ENCODE assay signal across 9 cellular contexts in the genomic region with DNA sequence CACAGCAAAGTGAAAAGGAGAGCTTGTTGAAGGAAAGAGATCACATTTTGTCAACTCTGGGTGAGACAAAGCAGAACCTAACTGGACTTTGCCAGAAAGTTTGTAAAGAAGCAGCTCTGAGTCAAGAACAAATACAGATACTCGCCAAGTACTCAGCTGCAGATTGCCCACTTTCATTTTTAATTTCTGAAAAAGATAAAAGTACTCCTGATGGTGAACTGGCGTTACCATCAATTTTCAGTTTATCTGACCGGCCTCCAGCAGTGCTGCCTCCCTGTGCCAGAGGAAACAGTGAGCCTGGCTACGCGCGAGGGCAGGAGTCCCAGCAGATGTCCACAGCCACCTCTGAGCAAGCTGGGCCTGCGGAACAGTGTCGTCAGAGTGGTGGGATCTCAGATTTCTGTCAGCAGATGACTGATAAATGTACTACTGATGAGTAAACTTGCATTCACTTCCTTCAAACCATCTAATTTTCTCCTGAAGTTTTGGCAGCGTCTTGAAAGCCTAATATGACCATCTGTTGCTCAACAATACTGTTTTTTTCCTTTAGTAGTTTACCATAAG. TPM values are rescaled to one million over a fixed set of nuclear protein-coding genes. Genes with fewer than 3 reads are reported as not detected.
DNase-seq lines count a peak whose midpoint lies in the region; ATAC-seq and TF ChIP-seq lines count a peak whose summit lies in the region.
"Had no signal": no experiment of that assay in that cellular context is flagged by ENCODE, and none has a peak within 500 bp of the region (broad histone marks: within the 10 kb centered on the region; RNA-seq: fewer than 3 reads in every experiment).

No MANE protein-coding gene starts in this region.

- H3K9me3 ChIP-seq in right atrium auricular region (no peaks in the 10 kb centered on the region), MM.1S (replicated peaks; ENCODE audit: insufficient read depth, low read length) (no peaks in the 10 kb centered on the region)

- ATAC-seq in GM18502 (IDR thresholded peaks at IDR 0.05; ENCODE audit: poor library complexity, unreplicated experiment) (peak; percentile 78), HG03378 (IDR thresholded peaks at IDR 0.05; ENCODE audit: unreplicated experiment) (peak; percentile 40)
- ATAC-seq: Panc1 had no signal

- intact Hi-C loops in activated T-helper 1 cell treated with anti-CD3 and anti-CD28 coated beads, Interleukin-12 subunit alpha, Interleukin-12 subunit beta, Interleukin-2, Interleukin-4 antibody, amounts not matched to agents 30 ng/mL and 10 ng/mL and 1 ng/mL, durations not matched to agents 14 hours and 24 hours and 36 hours (cut with micrococcal nuclease) = no loop called here

- H3K9me3 Mint-ChIP-seq in activated T-helper 1 cell treated with anti-CD3 and anti-CD28 coated beads, Interleukin-12 subunit alpha, Interleukin-12 subunit beta, Interleukin-2, Interleukin-4 antibody, amounts not matched to agents 30 ng/mL and 10 ng/mL and 1 ng/mL, durations not matched to agents 14 hours and 24 hours and 36 hours = no peaks in the 10 kb centered on the region

- peaks cover 53% of the 10 kb centered on the region for H3K79me2 ChIP-seq in MM.1S (ENCODE audit: low read length)

- H3K27me3 ChIP-seq in right atrium auricular region (no peaks in the 10 kb centered on the region), MM.1S (replicated peaks; ENCODE audit: insufficient read depth, low read length) (no peaks in the 10 kb centered on the region)

- H3K36me3 Mint-ChIP-seq in activated T-helper 1 cell treated with anti-CD3 and anti-CD28 coated beads, Interleukin-12 subunit alpha, Interleukin-12 subunit beta, Interleukin-2, Interleukin-4 antibody, amounts not matched to agents 30 ng/mL and 10 ng/mL and 1 ng/mL, durations not matched to agents 14 hours and 24 hours and 36 hours (ENCODE audit: low read depth) = peaks cover 19% of the 10 kb centered on the region

- no peaks in the 10 kb centered on the region for H3K27me3 Mint-ChIP-seq in activated T-helper 1 cell treated with anti-CD3 and anti-CD28 coated beads, Interleukin-12 subunit alpha, Interleukin-12 subunit beta, Interleukin-2, Interleukin-4 antibody, amounts not matched to agents 30 ng/mL and 10 ng/mL and 1 ng/mL, durations not matched to agents 14 hours and 24 hours and 36 hours (ENCODE audit: insufficient read depth)

- no peak for DNase-seq in activated T-helper 1 cell treated with anti-CD3 and anti-CD28 coated beads, Interleukin-12 subunit alpha, Interleukin-12 subunit beta, Interleukin-2, Interleukin-4 antibody, amounts not matched to agents 30 ng/mL and 10 ng/mL and 1 ng/mL, durations not matched to agents 14 hours and 24 hours and 36 hours (ENCODE audit: low spot score)
- peak; percentile 80 for DNase-seq in right atrium auricular region (ENCODE audit: low spot score)
- DNase-seq in stimulated activated CD4-positive, alpha-beta T cell treated with anti-CD3 and anti-CD28 coated beads, TNF-alpha, amount 100 ng/mL, for 48 hours (ENCODE audit: low read depth in 3 of 3) = peak; percentile 44 to 68 (median 46)
- DNase-seq in NCI-H510A (lab: John Stamatoyannopoulos, UW) = no peak
- DNase-seq in MM.1S = no peak
- no peak for DNase-seq in pons (ENCODE audit: low spot score)

- H4K20me1 ChIP-seq in MM.1S (ENCODE audit: insufficient read depth, low read length) = no peaks in the 10 kb centered on the region

- no peak overlapping the region for H3K9ac ChIP-seq in MM.1S (ENCODE audit: low read length)

- no peak overlapping the region for H3K4me2 ChIP-seq in MM.1S (ENCODE audit: low read depth, low read length)

- no peak overlapping the region for H2AFZ ChIP-seq in MM.1S (ENCODE audit: low read length)

- peaks cover 22% of the 10 kb centered on the region for H3K4me1 Mint-ChIP-seq in activated T-helper 1 cell treated with anti-CD3 and anti-CD28 coated beads, Interleukin-12 subunit alpha, Interleukin-12 subunit beta, Interleukin-2, Interleukin-4 antibody, amounts not matched to agents 30 ng/mL and 10 ng/mL and 1 ng/mL, durations not matched to agents 14 hours and 24 hours and 36 hours (ENCODE audit: low read depth)

- no peak for TF ChIP-seq CTCF in right atrium auricular region (IDR thresholded peaks at IDR 0.05)
- no peak for TF ChIP-seq CTCF in MM.1S (IDR thresholded peaks at IDR 0.05; ENCODE audit: low read length)

- peaks cover 0 to 28% of the 10 kb centered on the region in 2 donors for H3K4me1 ChIP-seq in right atrium auricular region
- H3K4me1 ChIP-seq in MM.1S (ENCODE audit: low read length) = peaks cover 16% of the 10 kb centered on the region

- peaks cover 5% of the 10 kb centered on the region; the same call in 1 of the 2 replicates for H3F3A ChIP-seq in MM.1S (ENCODE audit: insufficient read depth, low read length)

- H3K27ac Mint-ChIP-seq in activated T-helper 1 cell treated with anti-CD3 and anti-CD28 coated beads, Interleukin-12 subunit alpha, Interleukin-12 subunit beta, Interleukin-2, Interleukin-4 antibody, amounts not matched to agents 30 ng/mL and 10 ng/mL and 1 ng/mL, durations not matched to agents 14 hours and 24 hours and 36 hours = peak overlapping the region; percentile 0

- H3K9me2 ChIP-seq in MM.1S (replicated peaks; ENCODE audit: insufficient read depth, low read length) = no peaks in the 10 kb centered on the region

- no peak overlapping the region for H3K4me3 Mint-ChIP-seq in activated T-helper 1 cell treated with anti-CD3 and anti-CD28 coated beads, Interleukin-12 subunit alpha, Interleukin-12 subunit beta, Interleukin-2, Interleukin-4 antibody, amounts not matched to agents 30 ng/mL and 10 ng/mL and 1 ng/mL, durations not matched to agents 14 hours and 24 hours and 36 hours

- H3K27ac ChIP-seq in right atrium auricular region (peak overlapping the region; percentile 29 to 50), MM.1S (ENCODE audit: low read length) (no peak overlapping the region)

- H3K36me3 ChIP-seq in right atrium auricular region = no peaks in the 10 kb centered on the region
- no peaks in the 10 kb centered on the region; the same call in 1 of the 2 replicates for H3K36me3 ChIP-seq in MM.1S (replicated peaks; ENCODE audit: insufficient read depth, low read length)

- H3K4me3 ChIP-seq in right atrium auricular region = peak overlapping the region in 1 of 2 donors; percentile 8
- H3K4me3 ChIP-seq in MM.1S (ENCODE audit: low read length) = no peak overlapping the region

RNA-seq across cellular contexts. Expression of gene BACH1, which starts 43.8 kb away (rescaled TPM):
- 22.7 and 23.1 TPM in 2 replicates for total RNA-seq in activated T-helper 1 cell treated with anti-CD3 and anti-CD28 coated beads, Interleukin-12 subunit alpha, Interleukin-12 subunit beta, Interleukin-2, Interleukin-4 antibody, amounts not matched to agents 30 ng/mL and 10 ng/mL and 1 ng/mL, durations not matched to agents 14 hours and 24 hours and 36 hours
- total RNA-seq in right atrium auricular region = 10 to 100 TPM; 16.0 to 31.2 TPM

Comparison
In these comparisons a context has a peak if more than half of its experiments do, and no peak if none do; other contexts are left out.
1. DNase-seq: peak in right atrium auricular region (single experiment) and stimulated activated CD4-positive, alpha-beta T cell treated with anti-CD3 and anti-CD28 coated beads, TNF-alpha, amount 100 ng/mL, for 48 hours (3 of 3); none in activated T-helper 1 cell treated with anti-CD3 and anti-CD28 coated beads, Interleukin-12 subunit alpha, Interleukin-12 subunit beta, Interleukin-2, Interleukin-4 antibody, amounts not matched to agents 30 ng/mL and 10 ng/mL and 1 ng/mL, durations not matched to agents 14 hours and 24 hours and 36 hours (single experiment), NCI-H510A (single experiment), MM.1S (single experiment) and pons (single experiment).